ENCODE assay signal across 8 cellular contexts in the genomic region with DNA sequence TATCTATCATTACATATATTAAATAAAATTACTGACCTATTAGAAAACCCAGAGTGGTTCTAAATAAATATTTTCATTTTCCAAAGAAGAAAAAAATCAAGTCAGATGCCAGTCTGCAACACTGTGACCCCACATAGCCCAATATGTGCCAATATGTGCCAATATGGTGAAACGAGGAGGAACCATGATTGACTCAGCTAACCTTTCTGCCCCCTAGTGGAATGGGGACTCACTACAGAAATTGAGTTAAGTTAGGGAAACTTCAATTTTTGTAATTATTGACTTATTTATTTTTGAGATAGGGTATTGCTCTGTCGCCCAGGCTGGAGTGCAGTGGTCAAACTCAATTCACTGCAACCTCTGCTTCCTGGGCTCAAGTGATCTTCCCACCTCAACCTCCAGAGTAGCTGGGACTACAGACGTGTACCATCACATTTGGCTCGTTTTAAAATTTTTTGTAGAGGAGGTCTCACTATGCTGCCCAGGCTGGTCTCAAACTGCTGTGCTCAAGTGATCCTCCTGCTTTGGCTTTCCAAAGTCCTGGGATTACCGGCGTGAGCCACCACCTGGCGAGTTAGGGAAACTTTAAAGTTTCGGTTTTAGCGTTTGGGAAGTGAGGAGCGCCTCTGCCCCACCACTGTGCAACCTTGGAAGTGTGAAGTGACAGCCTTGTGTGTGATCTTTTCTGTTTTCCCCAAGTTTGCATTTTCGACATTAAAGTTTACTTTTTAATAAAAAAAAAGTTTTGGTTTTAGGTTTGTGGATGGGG.
DNase-seq lines count a peak whose midpoint lies in the region; ATAC-seq and TF ChIP-seq lines count a peak whose summit lies in the region.

No MANE protein-coding gene starts in this region.

- no peaks in the 10 kb centered on the region for H4K20me1 ChIP-seq in OCI-LY7 (ENCODE audit: insufficient read depth, low read length)

- no peaks in the 10 kb centered on the region for H3K9me2 ChIP-seq in OCI-LY7 (ENCODE audit: insufficient read depth, low read length)

- 63 to 69% methylated on average over 11 of the region's 11 CpGs for WGBS in upper lobe of left lung, 2 donors

- ATAC-seq in foreskin keratinocyte (no peak), upper lobe of left lung (ENCODE audit: low FRiP score in 2 of 2) (no peak), GM21528 (IDR thresholded peaks at IDR 0.05; ENCODE audit: low FRiP score, unreplicated experiment) (no peak)
- no peak for ATAC-seq in effector memory CD8-positive, alpha-beta T cell (replicated peaks)

- no TSS peak for BruUV-seq in OCI-LY7 (replicated peaks; lab: Mats Ljungman, UMichigan)

- TF ChIP-seq CTCF in GM12874 (IDR thresholded peaks at IDR 0.05; ENCODE audit: insufficient read depth, low read depth, low read length), result peak; percentile 55; the same call in 1 of the 2 replicates
- TF ChIP-seq CTCF in OCI-LY7 (conservative IDR thresholded peaks at IDR 0.05; ENCODE audit: low read length), result peak; percentile 89
- TF ChIP-seq CTCF in foreskin keratinocyte (conservative IDR thresholded peaks at IDR 0.05), result peak; percentile 58
- TF ChIP-seq CTCF in upper lobe of left lung (IDR thresholded peaks at IDR 0.05), result peak in 5 of 6 experiments; percentile 32 to 66 (median 46)

- no peaks in the 10 kb centered on the region for H3K9me3 ChIP-seq in OCI-LY7 (ENCODE audit: low read length)
- no peaks in the 10 kb centered on the region for H3K9me3 ChIP-seq in upper lobe of left lung

- no peak for TF ChIP-seq POLR2A in upper lobe of left lung (IDR thresholded peaks at IDR 0.05)

- TF ChIP-seq EP300 in upper lobe of left lung (IDR thresholded peaks at IDR 0.05), result no peak

- no peaks in the 10 kb centered on the region for H3K36me3 ChIP-seq in OCI-LY7 (ENCODE audit: insufficient read depth, low read length)
- H3K36me3 ChIP-seq in upper lobe of left lung, result no peaks in the 10 kb centered on the region

- H3K27me3 Mint-ChIP-seq in effector memory CD8-positive, alpha-beta T cell, result peaks cover 10 to 33% of the 10 kb centered on the region in 2 donors

- H3K79me2 ChIP-seq in OCI-LY7 (ENCODE audit: insufficient read depth, low read depth, low read length), result no peaks in the 10 kb centered on the region

- POLR2A ChIA-PET in OCI-LY7 (lab: Charles Lee), result no interaction called here

- CTCF ChIA-PET in OCI-LY7 (lab: Charles Lee; ENCODE audit: unreplicated experiment), result no interaction called here

- DNase-seq in CMK (ENCODE audit: low read depth) (peak; percentile 4), OCI-LY7 (ENCODE audit: low spot score) (peak; percentile 53), foreskin keratinocyte (no peak), upper lobe of left lung (no peak), midbrain (lab: John Stamatoyannopoulos, UW) (no peak)
- DNase-seq in effector memory CD8-positive, alpha-beta T cell, result no peak

- no peak overlapping the region for H2AFZ ChIP-seq in OCI-LY7 (ENCODE audit: low read length)

- H3K27ac Mint-ChIP-seq in effector memory CD8-positive, alpha-beta T cell, result no peak overlapping the region

- H3K4me1 ChIP-seq in OCI-LY7 (ENCODE audit: insufficient read depth, low read length, poor library complexity, severe bottlenecking), result no peaks in the 10 kb centered on the region
- H3K4me1 ChIP-seq in foreskin keratinocyte, result peaks cover 2% of the 10 kb centered on the region
- H3K4me1 ChIP-seq in upper lobe of left lung, result peaks cover 0 to 9% (median 3%) of the 10 kb centered on the region in 4 donors

- H3K4me2 ChIP-seq in OCI-LY7 (ENCODE audit: low read length), result peak overlapping the region; percentile 21; the same call in 1 of the 2 replicates

- H3K4me1 Mint-ChIP-seq in effector memory CD8-positive, alpha-beta T cell (ENCODE audit: low read depth in 2 of 2), result peaks cover 8% of the 10 kb centered on the region in 2 donors

- H3K4me3 Mint-ChIP-seq in effector memory CD8-positive, alpha-beta T cell, result no peak overlapping the region

- H3K36me3 Mint-ChIP-seq in effector memory CD8-positive, alpha-beta T cell (ENCODE audit: insufficient read depth), result no peaks in the 10 kb centered on the region

- H3K27me3 ChIP-seq in foreskin keratinocyte (no peaks in the 10 kb centered on the region), upper lobe of left lung (no peaks in the 10 kb centered on the region)

- H3K27ac ChIP-seq in OCI-LY7 (ENCODE audit: low read depth, low read length, poor library complexity, severe bottlenecking), result no peak overlapping the region
- no peak overlapping the region for H3K27ac ChIP-seq in foreskin keratinocyte
- no peak overlapping the region for H3K27ac ChIP-seq in upper lobe of left lung

- H3K4me3 ChIP-seq in OCI-LY7 (ENCODE audit: low read depth, low read length, poor library complexity, severe bottlenecking) (no peak overlapping the region), upper lobe of left lung (no peak overlapping the region)

- H3K9me3 Mint-ChIP-seq in effector memory CD8-positive, alpha-beta T cell, result no peaks in the 10 kb centered on the region

- intact Hi-C loops in OCI-LY7 (cut with micrococcal nuclease; ENCODE audit: unreplicated experiment), result loop anchor here (5.0 kb wide), 3 partner anchors 92 to 323 kb away; a partner anchor contains a TSS

Comparison
In these comparisons a context has a peak if more than half of its experiments do, and no peak if none do; other contexts are left out.
1. DNase-seq: peak in CMK (single experiment) and OCI-LY7 (single experiment); none in foreskin keratinocyte (0 of 2), upper lobe of left lung (0 of 2), effector memory CD8-positive, alpha-beta T cell (0 of 3) and midbrain (single experiment).
2. Peak in every context shown above with its lines, with median percentiles within 50 percentile points of each other: CTCF ChIP-seq.